Comparison of ENCODE assay signal across 11 cellular contexts in the genomic region with DNA sequence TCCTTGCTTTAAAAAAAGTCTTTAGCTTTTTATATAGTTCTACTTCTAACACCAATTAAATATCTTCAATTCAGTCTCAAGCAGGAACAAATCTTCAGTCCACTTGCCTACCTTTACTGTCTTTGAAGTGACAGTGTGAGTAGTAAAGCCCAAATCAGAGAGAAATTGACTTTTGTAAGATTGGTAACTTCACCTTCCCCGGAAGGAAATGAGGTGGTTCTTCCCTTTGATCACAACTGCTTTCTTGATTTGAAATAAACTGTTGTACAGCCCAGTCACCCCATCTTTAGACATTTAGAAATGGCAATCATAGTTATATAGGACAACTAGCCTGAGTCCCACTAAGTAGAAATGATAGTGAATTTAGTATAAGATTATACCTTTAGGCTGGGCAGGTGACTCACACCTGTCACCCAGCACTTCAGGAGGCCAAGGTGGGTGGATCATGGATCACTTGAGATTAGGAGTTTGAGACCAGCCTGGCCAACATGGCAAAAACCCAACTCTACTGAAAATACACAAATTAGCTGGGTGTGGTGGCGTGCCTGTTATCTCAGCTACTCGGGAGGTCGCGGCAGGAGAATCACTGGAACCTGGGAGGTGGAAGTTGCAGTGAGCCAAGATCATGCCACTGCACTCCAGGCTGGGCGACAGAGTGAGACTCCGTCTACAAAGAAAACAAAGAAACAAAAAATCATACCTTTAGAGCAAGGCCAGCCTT. TPM values are rescaled to one million over a fixed set of nuclear protein-coding genes. Genes with fewer than 3 reads are reported as not detected.
DNase-seq lines count a peak whose midpoint lies in the region; ATAC-seq and TF ChIP-seq lines count a peak whose summit lies in the region.
"Had no signal": no experiment of that assay in that cellular context is flagged by ENCODE, and none has a peak within 500 bp of the region (broad histone marks: within the 10 kb centered on the region; RNA-seq: fewer than 3 reads in every experiment).

No MANE protein-coding gene starts in this region.

- no peak for ATAC-seq in CD4-positive, alpha-beta T cell (ENCODE audit: poor library complexity)
- ATAC-seq in HG03039 (IDR thresholded peaks at IDR 0.05; ENCODE audit: unreplicated experiment): no peak
- ATAC-seq: K562 had no signal

- H3K4me3 ChIP-seq in breast epithelium (peak overlapping the region in 2 of 3 donors; percentile 28 to 52), neutrophil (ENCODE audit: low read depth in 1 of 2, low read length in 1 of 2) (no peak overlapping the region), SJCRH30 (no peak overlapping the region)
- H3K4me3 ChIP-seq: K562 had no signal

- H3K9me3 ChIP-seq in CD4-positive, alpha-beta T cell (ENCODE audit: control insufficient read depth, low read length): no peaks in the 10 kb centered on the region
- H3K9me3 ChIP-seq in breast epithelium (no peaks in the 10 kb centered on the region), neutrophil (no peaks in the 10 kb centered on the region), SJCRH30 (replicated peaks) (no peaks in the 10 kb centered on the region)

- peak overlapping the region; percentile 51 for H3K27ac Mint-ChIP-seq in CD4-positive, alpha-beta T cell
- peak overlapping the region; percentile 54 to 76 (median 65) for H3K27ac Mint-ChIP-seq in IgD-negative memory B cell

- no peak for TF ChIP-seq POLR2A in breast epithelium (IDR thresholded peaks at IDR 0.05)

- CTCF ChIA-PET in CD4-positive, alpha-beta T cell (lab: Charles Lee): interaction anchor here (1.0 to 4.2 kb wide), 3 partner anchors 8 to 60 kb away, joined by 3 to 14 read pairs (median 3); no protein-coding TSS in a partner anchor

- H3K4me1 Mint-ChIP-seq in CD4-positive, alpha-beta T cell (ENCODE audit: low read depth): peaks cover 77% of the 10 kb centered on the region
- H3K4me1 Mint-ChIP-seq in IgD-negative memory B cell: peaks cover 44 to 61% (median 53%) of the 10 kb centered on the region in 3 donors

- H3K9me3 Mint-ChIP-seq in CD4-positive, alpha-beta T cell: no peaks in the 10 kb centered on the region
- no peaks in the 10 kb centered on the region for H3K9me3 Mint-ChIP-seq in IgD-negative memory B cell
- H3K9me3 Mint-ChIP-seq: naive B cell had no signal

- H3K4me1 ChIP-seq in breast epithelium: peaks cover 0 to 10% of the 10 kb centered on the region in 2 donors
- peaks cover 39 to 52% of the 10 kb centered on the region in 2 experiments for H3K4me1 ChIP-seq in neutrophil (ENCODE audit: control insufficient read depth in 1 of 2, insufficient read depth in 1 of 2, low read depth in 1 of 2, low read length in 1 of 2)
- H3K4me1 ChIP-seq in SJCRH30: no peaks in the 10 kb centered on the region

- H3K27me3 ChIP-seq in CD4-positive, alpha-beta T cell (ENCODE audit: control insufficient read depth, insufficient read depth, low read length): no peaks in the 10 kb centered on the region
- no peaks in the 10 kb centered on the region for H3K27me3 ChIP-seq in breast epithelium
- no peaks in the 10 kb centered on the region for H3K27me3 ChIP-seq in neutrophil
- no peaks in the 10 kb centered on the region; the same call in 1 of the 2 replicates for H3K27me3 ChIP-seq in SJCRH30

- intact Hi-C loops in CD4-positive, alpha-beta T cell (cut with DNase I, micrococcal nuclease): loop anchor here in 1 of 2 experiments (10.0 kb wide), 1 partner anchor 419 kb away; the partner anchor contains the start of gene IFIT5
- intact Hi-C loops in breast epithelium (cut with DNase I; ENCODE audit: low total_unique reads): no loop called here

- DNase-seq in CD4-positive, alpha-beta T cell: no peak
- no peak for DNase-seq in breast epithelium (ENCODE audit: low spot score in 2 of 2)
- DNase-seq in SJCRH30: no peak
- DNase-seq in NCI-H187 treated with DMSO at 0.1 percent for 48 hours (lab: John Stamatoyannopoulos, UW): no peak
- no peak for DNase-seq in NCI-H2107 treated with DMSO at 0.1 percent for 48 hours (lab: John Stamatoyannopoulos, UW; ENCODE audit: unreplicated experiment)
- DNase-seq: naive B cell, NCI-H2081 had no signal

- peak overlapping the region; percentile 64 for H3K4me3 Mint-ChIP-seq in CD4-positive, alpha-beta T cell
- peak overlapping the region; percentile 63 to 89 (median 74) for H3K4me3 Mint-ChIP-seq in IgD-negative memory B cell

- POLR2A ChIA-PET in CD4-positive, alpha-beta T cell (lab: Charles Lee): interaction anchor here (0.8 to 1.8 kb wide), 4 partner anchors 8 to 257 kb away, joined by 3 to 4 read pairs (median 4); partner anchors contain the start of genes LIPA and STAMBPL1

- H3K36me3 ChIP-seq in breast epithelium: no peaks in the 10 kb centered on the region
- no peaks in the 10 kb centered on the region for H3K36me3 ChIP-seq in neutrophil
- H3K36me3 ChIP-seq in SJCRH30: no peaks in the 10 kb centered on the region

- H3K36me3 Mint-ChIP-seq in CD4-positive, alpha-beta T cell (ENCODE audit: low read depth): peaks cover 13% of the 10 kb centered on the region
- H3K36me3 Mint-ChIP-seq in IgD-negative memory B cell: peaks cover 2% of the 10 kb centered on the region
- H3K36me3 Mint-ChIP-seq: naive B cell had no signal

- H3K27ac ChIP-seq in CD4-positive, alpha-beta T cell (ENCODE audit: low read depth, low read length): peak overlapping the region; percentile 25
- peak overlapping the region; percentile 73 to 84 for H3K27ac ChIP-seq in breast epithelium
- peak overlapping the region; percentile 72 for H3K27ac ChIP-seq in neutrophil
- no peak overlapping the region for H3K27ac ChIP-seq in SJCRH30

- no peak for TF ChIP-seq CTCF in CD4-positive, alpha-beta T cell (IDR thresholded peaks at IDR 0.05)
- TF ChIP-seq CTCF in breast epithelium (IDR thresholded peaks at IDR 0.05) (no peak), neutrophil (IDR thresholded peaks at IDR 0.05) (no peak)

- no peaks in the 10 kb centered on the region for H3K27me3 Mint-ChIP-seq in CD4-positive, alpha-beta T cell
- no peaks in the 10 kb centered on the region for H3K27me3 Mint-ChIP-seq in IgD-negative memory B cell
- H3K27me3 Mint-ChIP-seq: naive B cell had no signal

RNA-seq across cellular contexts. Expression of gene FAS, which starts 4.7 kb away (rescaled TPM):
- total RNA-seq in CD4-positive, alpha-beta T cell: 10 to 100 TPM; 23.8 to 28.2 TPM
- polyA plus RNA-seq in IgD-negative memory B cell: 11.1 TPM
- total RNA-seq in breast epithelium: 10 to 100 TPM; 26.9 to 51.5 (median 47.3) TPM
- total RNA-seq in SJCRH30 (2014; rRNA removed; shearing (Covaris generic)): 0.48 and 0.75 TPM in 2 replicates

RNA-seq across cellular contexts. Expression of gene ACTA2, which starts 42.7 kb away (rescaled TPM):
- 1 to 10 TPM; 1.8 to 2.1 TPM for total RNA-seq in CD4-positive, alpha-beta T cell
- 9.4 TPM for polyA plus RNA-seq in IgD-negative memory B cell
- total RNA-seq in breast epithelium: 1,000 to 10,000 TPM in 2 of 3 donors, 10 to 100 TPM in 1; 87.9 to 1,054 (median 1,036) TPM
- total RNA-seq in SJCRH30 (2014; rRNA removed; shearing (Covaris generic)): 0.48 and 0.95 TPM in 2 replicates

Comparison
In these comparisons a context has a peak if more than half of its experiments do, and no peak if none do; other contexts are left out.
1. H3K4me3 ChIP-seq: peak in breast epithelium (2 of 3); none in neutrophil (0 of 2) and SJCRH30 (single experiment).
2. RNA of gene FAS, which starts 4.7 kb away (total RNA-seq): 26.9 to 51.5 TPM in breast epithelium and 23.8 to 28.2 TPM in CD4-positive, alpha-beta T cell; 0.48 to 0.75 TPM in SJCRH30; every median in the first group is over 10 times any median in the second.
3. RNA of gene ACTA2, which starts 42.7 kb away (total RNA-seq): 87.9 to 1,054 TPM in breast epithelium; 1.8 to 2.1 TPM in CD4-positive, alpha-beta T cell and 0.48 to 0.95 TPM in SJCRH30; every median in the first group is over 10 times any median in the second.